ENCODE assay signal across 8 cellular contexts in the genomic region with DNA sequence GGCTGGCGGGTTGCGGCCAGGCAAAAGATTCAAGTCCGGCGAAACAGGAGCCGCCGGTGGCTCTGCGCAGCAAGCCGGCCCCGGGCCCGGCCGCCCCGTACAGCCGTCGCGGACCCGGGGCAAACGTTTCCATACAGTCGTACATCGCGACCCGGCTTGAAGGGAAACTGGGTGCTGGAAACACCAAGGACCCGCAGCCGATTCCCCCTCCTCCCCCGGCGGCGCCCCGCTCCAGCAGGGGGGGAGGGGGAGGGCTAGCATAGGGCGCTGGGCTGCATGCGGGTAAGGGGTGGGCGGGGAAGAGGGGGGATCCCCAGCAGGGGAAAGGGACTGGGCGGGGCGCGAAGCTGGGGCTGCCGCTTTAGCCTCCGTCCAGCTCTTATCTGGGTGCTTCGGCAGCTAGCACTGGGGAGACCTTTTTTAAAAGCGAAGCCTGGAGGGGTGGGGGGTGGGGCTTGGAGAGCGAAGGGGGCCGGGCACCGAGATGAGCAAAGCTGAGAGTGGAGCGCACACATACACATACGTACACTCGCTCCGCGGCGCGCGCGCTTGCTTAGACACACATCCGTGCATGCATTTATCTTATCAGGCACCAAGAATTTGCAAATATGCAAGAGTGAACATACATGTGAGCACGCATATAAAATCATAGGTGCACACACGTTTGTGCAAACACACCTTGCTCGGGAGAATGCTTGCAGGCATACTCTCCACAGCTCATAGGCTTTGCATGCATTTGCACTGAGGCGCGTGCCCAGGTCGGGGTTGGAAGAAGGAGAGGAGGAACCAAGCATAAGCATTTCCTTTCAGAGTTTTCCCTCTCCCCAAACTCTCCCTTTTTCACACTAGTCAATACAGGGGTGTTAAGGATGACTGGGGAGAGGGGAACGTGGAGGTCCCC. TPM values are rescaled to one million over a fixed set of nuclear protein-coding genes. Genes with fewer than 3 reads are reported as not detected.
DNase-seq lines count a peak whose midpoint lies in the region; ATAC-seq and TF ChIP-seq lines count a peak whose summit lies in the region.

No MANE protein-coding gene starts in this region.

- H3K4me3 ChIP-seq in GM12875 (ENCODE audit: low read depth, low read length): peak overlapping the region; percentile 57
- H3K4me3 ChIP-seq in lower leg skin (ENCODE audit: low read depth, poor library complexity, severe bottlenecking): peak overlapping the region; percentile 38

- DNase-seq in HFFc6: peak; percentile 71
- DNase-seq in NCI-H2171 (lab: John Stamatoyannopoulos, UW): peak; percentile 25
- peak; percentile 89 for DNase-seq in activated CD4-positive, alpha-beta T cell treated with anti-CD3 and anti-CD28 coated beads, Interleukin-2, amount 10 ng/mL, durations not matched to agents 7 days and 5 days
- DNase-seq in lower leg skin (ENCODE audit: low spot score in 2 of 2): no peak
- DNase-seq in stimulated activated CD4-positive, alpha-beta T cell treated with anti-CD3 and anti-CD28 coated beads, TNF-alpha, amount 100 ng/mL, for 4 hours (ENCODE audit: low read depth in 3 of 3): peak; percentile 49 to 62 (median 50)

- H3K4me1 Mint-ChIP-seq in HFFc6 (ENCODE audit: low read depth): peaks cover 84% of the 10 kb centered on the region
- peaks cover 74% of the 10 kb centered on the region for H3K4me1 Mint-ChIP-seq in activated CD4-positive, alpha-beta T cell treated with anti-CD3 and anti-CD28 coated beads, Interleukin-2, amount 10 ng/mL, durations not matched to agents 7 days and 5 days
- peaks cover 91% of the 10 kb centered on the region for H3K4me1 Mint-ChIP-seq in dendritic cell treated with granulocyte-macrophage colony-stimulating factor and Interleukin-4, amounts not matched to agents 40 ng/mL and 50 ng/mL, for 4 days (ENCODE audit: low read depth)

- CTCF ChIA-PET in activated CD4-positive, alpha-beta T cell treated with anti-CD3 and anti-CD28 coated beads, Interleukin-2, amount 10 ng/mL, durations not matched to agents 7 days and 5 days (lab: Charles Lee): interaction anchor here (0.5 to 12.6 kb wide), 17 partner anchors 8 to 379 kb away, joined by 3 to 117 read pairs (median 3); partner anchors contain the start of genes AAAS and ESPL1

- H3K27ac Mint-ChIP-seq in HFFc6: peak overlapping the region; percentile 96
- peak overlapping the region; percentile 92 for H3K27ac Mint-ChIP-seq in activated CD4-positive, alpha-beta T cell treated with anti-CD3 and anti-CD28 coated beads, Interleukin-2, amount 10 ng/mL, durations not matched to agents 7 days and 5 days
- peak overlapping the region; percentile 96 for H3K27ac Mint-ChIP-seq in dendritic cell treated with granulocyte-macrophage colony-stimulating factor and Interleukin-4, amounts not matched to agents 40 ng/mL and 50 ng/mL, for 4 days

- no peak for TF ChIP-seq POLR2A in lower leg skin (IDR thresholded peaks at IDR 0.05)

- TF ChIP-seq CTCF in GM12875 (IDR thresholded peaks at IDR 0.05; ENCODE audit: borderline replicate concordance, insufficient read depth, low read depth, low read length) (no peak), HFFc6 (IDR thresholded peaks at IDR 0.05) (no peak), lower leg skin (IDR thresholded peaks at IDR 0.05) (no peak)

- no peak for ATAC-seq in HG03469 (IDR thresholded peaks at IDR 0.05; ENCODE audit: unreplicated experiment)

- peak overlapping the region; percentile 99 for H3K4me3 Mint-ChIP-seq in HFFc6
- peak overlapping the region; percentile 98 for H3K4me3 Mint-ChIP-seq in activated CD4-positive, alpha-beta T cell treated with anti-CD3 and anti-CD28 coated beads, Interleukin-2, amount 10 ng/mL, durations not matched to agents 7 days and 5 days
- peak overlapping the region; percentile 87 for H3K4me3 Mint-ChIP-seq in dendritic cell treated with granulocyte-macrophage colony-stimulating factor and Interleukin-4, amounts not matched to agents 40 ng/mL and 50 ng/mL, for 4 days

- POLR2A ChIA-PET in activated CD4-positive, alpha-beta T cell treated with anti-CD3 and anti-CD28 coated beads, Interleukin-2, amount 10 ng/mL, durations not matched to agents 7 days and 5 days (lab: Charles Lee): interaction anchor here (0.8 to 1.0 kb wide), 4 partner anchors 11 to 101 kb away, joined by 3 to 5 read pairs (median 4); partner anchors contain the start of genes AAAS and ESPL1

- H3K36me3 Mint-ChIP-seq in HFFc6 (ENCODE audit: low read depth): peaks cover 11% of the 10 kb centered on the region; the same call in 1 of the 2 replicates
- H3K36me3 Mint-ChIP-seq in activated CD4-positive, alpha-beta T cell treated with anti-CD3 and anti-CD28 coated beads, Interleukin-2, amount 10 ng/mL, durations not matched to agents 7 days and 5 days (ENCODE audit: low read depth): peaks cover 39% of the 10 kb centered on the region
- peaks cover 29% of the 10 kb centered on the region for H3K36me3 Mint-ChIP-seq in dendritic cell treated with granulocyte-macrophage colony-stimulating factor and Interleukin-4, amounts not matched to agents 40 ng/mL and 50 ng/mL, for 4 days (ENCODE audit: low read depth)

- 1% methylated on average over 45 to 49 of the region's 57 CpGs for WGBS in lower leg skin, 2 donors

- no peaks in the 10 kb centered on the region for H3K9me3 Mint-ChIP-seq in HFFc6
- H3K9me3 Mint-ChIP-seq in activated CD4-positive, alpha-beta T cell treated with anti-CD3 and anti-CD28 coated beads, Interleukin-2, amount 10 ng/mL, durations not matched to agents 7 days and 5 days: no peaks in the 10 kb centered on the region
- H3K9me3 Mint-ChIP-seq in dendritic cell treated with granulocyte-macrophage colony-stimulating factor and Interleukin-4, amounts not matched to agents 40 ng/mL and 50 ng/mL, for 4 days: no peaks in the 10 kb centered on the region

- intact Hi-C loops in dendritic cell treated with granulocyte-macrophage colony-stimulating factor and Interleukin-4, amounts not matched to agents 40 ng/mL and 50 ng/mL, for 4 days (cut with micrococcal nuclease): loop anchor here (2.0 kb wide), 3 partner anchors 33 to 79 kb away; partner anchors contain the start of genes ESPL1 and MYG1
- intact Hi-C loops in lower leg skin (cut with DNase I; ENCODE audit: low total_unique reads): no loop called here

- peaks cover 3% of the 10 kb centered on the region for H3K27me3 Mint-ChIP-seq in HFFc6 (ENCODE audit: insufficient read depth)
- H3K27me3 Mint-ChIP-seq in activated CD4-positive, alpha-beta T cell treated with anti-CD3 and anti-CD28 coated beads, Interleukin-2, amount 10 ng/mL, durations not matched to agents 7 days and 5 days: no peaks in the 10 kb centered on the region
- H3K27me3 Mint-ChIP-seq in dendritic cell treated with granulocyte-macrophage colony-stimulating factor and Interleukin-4, amounts not matched to agents 40 ng/mL and 50 ng/mL, for 4 days: peaks cover 12% of the 10 kb centered on the region

RNA-seq across cellular contexts. Expression of gene RARG, which starts 11.8 kb away (rescaled TPM):
- total RNA-seq in HFFc6 (2021; fragmentation: NEBNext Ultra II Directional; extraction: Animal tissue kit (Norgen Biotek cat#: 25700)): 10 to 100 TPM; 47.2 to 80.5 (median 71.0) TPM
- 10 to 100 TPM; 58.3 to 59.7 TPM for total RNA-seq in activated CD4-positive, alpha-beta T cell treated with anti-CD3 and anti-CD28 coated beads, Interleukin-2, amount 10 ng/mL, durations not matched to agents 7 days and 5 days
- total RNA-seq in lower leg skin: 100 to 1,000 TPM; 160 to 207 (median 199) TPM

RNA-seq across cellular contexts. Expression of gene ITGB7, which starts 13.2 kb away (rescaled TPM):
- 1 to 10 TPM in 3 of 6 experiments, under 1 TPM in 3; 0.35 to 1.5 (median 0.93) TPM for total RNA-seq in HFFc6 (2021; fragmentation: NEBNext Ultra II Directional; extraction: Animal tissue kit (Norgen Biotek cat#: 25700))
- 100 to 1,000 TPM; 621 to 702 TPM for total RNA-seq in activated CD4-positive, alpha-beta T cell treated with anti-CD3 and anti-CD28 coated beads, Interleukin-2, amount 10 ng/mL, durations not matched to agents 7 days and 5 days
- total RNA-seq in lower leg skin: 10 to 100 TPM in 1 of 4 donors, 1 to 10 TPM in 3; 6.5 to 13.2 (median 7.8) TPM

RNA-seq across cellular contexts. Expression of gene CSAD, which starts 39.5 kb away (rescaled TPM):
- 10 to 100 TPM; 13.9 to 17.1 (median 16.0) TPM for total RNA-seq in HFFc6 (2021; fragmentation: NEBNext Ultra II Directional; extraction: Animal tissue kit (Norgen Biotek cat#: 25700))
- total RNA-seq in activated CD4-positive, alpha-beta T cell treated with anti-CD3 and anti-CD28 coated beads, Interleukin-2, amount 10 ng/mL, durations not matched to agents 7 days and 5 days: 10 to 100 TPM; 33.3 to 34.7 TPM
- total RNA-seq in lower leg skin: 10 to 100 TPM in 3 of 4 donors, 1 to 10 TPM in 1; 7.2 to 33.6 (median 19.2) TPM

RNA-seq across cellular contexts. Expression of gene ZNF740, which starts 39.7 kb away (rescaled TPM):
- 10 to 100 TPM; 17.3 to 25.7 (median 19.3) TPM for total RNA-seq in HFFc6 (2021; fragmentation: NEBNext Ultra II Directional; extraction: Animal tissue kit (Norgen Biotek cat#: 25700))
- total RNA-seq in activated CD4-positive, alpha-beta T cell treated with anti-CD3 and anti-CD28 coated beads, Interleukin-2, amount 10 ng/mL, durations not matched to agents 7 days and 5 days: 10 to 100 TPM; 38.9 to 44.1 TPM
- total RNA-seq in lower leg skin: 10 to 100 TPM in 1 of 4 donors, 1 to 10 TPM in 3; 6.1 to 12.1 (median 8.4) TPM

RNA-seq across cellular contexts. Expression of gene ESPL1, which starts 47.9 kb away (rescaled TPM):
- 10 to 100 TPM in 5 of 6 experiments, 1 to 10 TPM in 1; 7.0 to 16.1 (median 14.1) TPM for total RNA-seq in HFFc6 (2021; fragmentation: NEBNext Ultra II Directional; extraction: Animal tissue kit (Norgen Biotek cat#: 25700))
- total RNA-seq in activated CD4-positive, alpha-beta T cell treated with anti-CD3 and anti-CD28 coated beads, Interleukin-2, amount 10 ng/mL, durations not matched to agents 7 days and 5 days: 100 to 1,000 TPM; 107 to 125 TPM
- 10 to 100 TPM in 1 of 4 donors, 1 to 10 TPM in 3; 4.7 to 13.6 (median 5.8) TPM for total RNA-seq in lower leg skin

Comparison
In these comparisons a context has a peak if more than half of its experiments do, and no peak if none do; other contexts are left out.
1. DNase-seq: peak in HFFc6 (single experiment), NCI-H2171 (single experiment), activated CD4-positive, alpha-beta T cell treated with anti-CD3 and anti-CD28 coated beads, Interleukin-2, amount 10 ng/mL, durations not matched to agents 7 days and 5 days (single experiment) and stimulated activated CD4-positive, alpha-beta T cell treated with anti-CD3 and anti-CD28 coated beads, TNF-alpha, amount 100 ng/mL, for 4 hours (3 of 3); none in lower leg skin (0 of 2).
2. RNA of gene ITGB7, which starts 13.2 kb away (total RNA-seq): 621 to 702 TPM in activated CD4-positive, alpha-beta T cell treated with anti-CD3 and anti-CD28 coated beads, Interleukin-2, amount 10 ng/mL, durations not matched to agents 7 days and 5 days; 6.5 to 13.2 TPM in lower leg skin and 0.35 to 1.5 TPM in HFFc6; every median in the first group is over 10 times any median in the second.
3. Peak in every context shown above with its lines, with median percentiles within 50 percentile points of each other: H3K27ac Mint-ChIP-seq and H3K4me3 Mint-ChIP-seq.